ENCODE assay signal across 19 cellular contexts in the genomic region with DNA sequence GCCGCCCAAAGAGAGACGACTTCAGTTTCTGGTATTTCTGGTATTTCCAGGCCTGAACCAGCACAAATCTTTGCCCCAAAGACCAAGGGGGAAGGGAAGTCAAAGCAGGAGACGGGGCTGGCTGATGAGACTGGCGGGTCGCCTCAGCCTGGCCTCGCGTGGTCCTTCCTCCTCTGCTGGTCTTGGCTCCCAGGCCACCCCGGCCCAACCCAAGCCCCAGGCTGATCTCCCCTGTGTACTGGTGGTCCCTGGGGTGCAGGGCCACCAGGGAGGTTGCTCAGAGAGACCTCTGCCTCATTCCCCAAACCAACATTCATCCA. TPM values are rescaled to one million over a fixed set of nuclear protein-coding genes. Genes with fewer than 3 reads are reported as not detected.
DNase-seq lines count a peak whose midpoint lies in the region; ATAC-seq, FAIRE-seq and TF ChIP-seq lines count a peak whose summit lies in the region.
"Had no signal": no experiment of that assay in that cellular context is flagged by ENCODE, and none has a peak within 500 bp of the region (broad histone marks: within the 10 kb centered on the region; RNA-seq: fewer than 3 reads in every experiment).

No MANE protein-coding gene starts in this region.

- peaks cover 8% of the 10 kb centered on the region for H3K36me3 Mint-ChIP-seq in CD4-positive, alpha-beta T cell (ENCODE audit: low read depth)
- no peaks in the 10 kb centered on the region for H3K36me3 Mint-ChIP-seq in WTC11
- H3K36me3 Mint-ChIP-seq in activated CD4-positive, alpha-beta T cell treated with anti-CD3 and anti-CD28 coated beads, Interleukin-2, amount 10 ng/mL, durations not matched to agents 24 days and 14 days (ENCODE audit: low read depth) = peaks cover 7% of the 10 kb centered on the region

- no peak for ATAC-seq in CD4-positive, alpha-beta T cell (ENCODE audit: poor library complexity)
- ATAC-seq in WTC11 = no peak

- intact Hi-C loops in CD4-positive, alpha-beta T cell (cut with DNase I, micrococcal nuclease) = no loop called here
- intact Hi-C loops in kidney (cut with DNase I) = no loop called here
- intact Hi-C loops in activated CD4-positive, alpha-beta T cell treated with anti-CD3 and anti-CD28 coated beads, Interleukin-2, amount 10 ng/mL, durations not matched to agents 24 days and 14 days (cut with micrococcal nuclease) = no loop called here

- H2AFZ ChIP-seq in smooth muscle cell (ENCODE audit: low read depth) = no peak overlapping the region

- no peaks in the 10 kb centered on the region for H3F3A ChIP-seq in smooth muscle cell (ENCODE audit: low read depth)

- no peaks in the 10 kb centered on the region for H3K27me3 ChIP-seq in CD4-positive, alpha-beta T cell (ENCODE audit: control insufficient read depth, insufficient read depth, low read length)
- no peaks in the 10 kb centered on the region for H3K27me3 ChIP-seq in smooth muscle cell (ENCODE audit: low read depth)
- H3K27me3 ChIP-seq: Peyer's patch had no signal

- WGBS in smooth muscle cell (ENCODE audit: low lambda C conversion rate) = 40% methylated on average over 8 of the region's 8 CpGs

- H3K36me3 ChIP-seq in kidney (ENCODE audit: control insufficient read depth in 1 of 2, insufficient read depth in 2 of 2, low read length in 2 of 2) (no peaks in the 10 kb centered on the region), smooth muscle cell (ENCODE audit: low read depth) (no peaks in the 10 kb centered on the region)

- POLR2A ChIA-PET in CD4-positive, alpha-beta T cell (lab: Charles Lee) = interaction anchor here (1.4 kb wide), 1 partner anchor 12 kb away, joined by 6 read pairs; no protein-coding TSS in a partner anchor
- POLR2A ChIA-PET in WTC11 (lab: Charles Lee) = interaction anchor here (0.5 kb wide), 1 partner anchor 23 kb away, joined by 3 read pairs; no protein-coding TSS in a partner anchor

- H3K9ac ChIP-seq in kidney (ENCODE audit: low read length in 2 of 2) = no peak overlapping the region
- no peak overlapping the region for H3K9ac ChIP-seq in smooth muscle cell (ENCODE audit: low read depth)

- peak overlapping the region; percentile 59 for H3K4me2 ChIP-seq in smooth muscle cell

- H3K27ac Mint-ChIP-seq in CD4-positive, alpha-beta T cell = peak overlapping the region; percentile 55
- peak overlapping the region; percentile 57; the same call in 1 of the 2 replicates for H3K27ac Mint-ChIP-seq in WTC11
- no peak overlapping the region for H3K27ac Mint-ChIP-seq in activated CD4-positive, alpha-beta T cell treated with anti-CD3 and anti-CD28 coated beads, Interleukin-2, amount 10 ng/mL, durations not matched to agents 24 days and 14 days

- no peaks in the 10 kb centered on the region for H3K9me3 ChIP-seq in CD4-positive, alpha-beta T cell (ENCODE audit: control insufficient read depth, low read length)
- H3K9me3 ChIP-seq in kidney (ENCODE audit: control insufficient read depth in 1 of 2, low read length in 2 of 2) (no peaks in the 10 kb centered on the region), smooth muscle cell (replicated peaks; ENCODE audit: low read depth) (no peaks in the 10 kb centered on the region)
- H3K9me3 ChIP-seq: Peyer's patch had no signal

- H3K4me1 Mint-ChIP-seq in CD4-positive, alpha-beta T cell (ENCODE audit: low read depth) = no peaks in the 10 kb centered on the region
- peaks cover 21% of the 10 kb centered on the region for H3K4me1 Mint-ChIP-seq in WTC11
- no peaks in the 10 kb centered on the region for H3K4me1 Mint-ChIP-seq in activated CD4-positive, alpha-beta T cell treated with anti-CD3 and anti-CD28 coated beads, Interleukin-2, amount 10 ng/mL, durations not matched to agents 24 days and 14 days

- CTCF ChIA-PET in CD4-positive, alpha-beta T cell (lab: Charles Lee) = no interaction called here
- CTCF ChIA-PET in WTC11 (lab: Charles Lee) = interaction anchor here (1.5 to 3.3 kb wide), 2 partner anchors 17 to 21 kb away, joined by 3 to 16 read pairs; no protein-coding TSS in a partner anchor

- no peak for FAIRE-seq in kidney (lab: Jason Lieb, UNC)
- FAIRE-seq: G401.6 had no signal

- H3K27ac ChIP-seq in CD4-positive, alpha-beta T cell (ENCODE audit: low read depth, low read length) = no peak overlapping the region
- no peak overlapping the region for H3K27ac ChIP-seq in kidney (ENCODE audit: low read depth in 2 of 2, low read length in 2 of 2)
- H3K27ac ChIP-seq in smooth muscle cell (ENCODE audit: low read depth) = peak overlapping the region; percentile 57
- H3K27ac ChIP-seq: Peyer's patch had no signal

- H3K4me3 ChIP-seq in kidney (ENCODE audit: low read length in 2 of 2) (no peak overlapping the region), smooth muscle cell (no peak overlapping the region)
- H3K4me3 ChIP-seq: Peyer's patch had no signal

- H3K4me1 ChIP-seq in kidney (ENCODE audit: control insufficient read depth in 1 of 2, insufficient read depth in 1 of 2, low read depth in 1 of 2, low read length in 2 of 2) = peaks cover 0 to 2% of the 10 kb centered on the region in 2 donors
- peaks cover 10% of the 10 kb centered on the region for H3K4me1 ChIP-seq in smooth muscle cell (ENCODE audit: low read depth)

- no peak overlapping the region for H3K4me3 Mint-ChIP-seq in CD4-positive, alpha-beta T cell
- no peak overlapping the region for H3K4me3 Mint-ChIP-seq in WTC11
- H3K4me3 Mint-ChIP-seq in activated CD4-positive, alpha-beta T cell treated with anti-CD3 and anti-CD28 coated beads, Interleukin-2, amount 10 ng/mL, durations not matched to agents 24 days and 14 days = no peak overlapping the region
- H3K4me3 Mint-ChIP-seq: CD4-positive, CD25-positive, alpha-beta regulatory T cell had no signal

- no peaks in the 10 kb centered on the region for H3K27me3 Mint-ChIP-seq in CD4-positive, alpha-beta T cell
- no peaks in the 10 kb centered on the region for H3K27me3 Mint-ChIP-seq in WTC11 (ENCODE audit: low read depth)
- no peaks in the 10 kb centered on the region for H3K27me3 Mint-ChIP-seq in activated CD4-positive, alpha-beta T cell treated with anti-CD3 and anti-CD28 coated beads, Interleukin-2, amount 10 ng/mL, durations not matched to agents 24 days and 14 days
- H3K27me3 Mint-ChIP-seq: CD4-positive, CD25-positive, alpha-beta regulatory T cell had no signal

- DNase-seq in CD4-positive, alpha-beta T cell = no peak
- no peak for DNase-seq in WTC11 (ENCODE audit: low spot score)
- peak; percentile 64 for DNase-seq in kidney
- no peak for DNase-seq in smooth muscle cell (lab: John Stamatoyannopoulos, UW; ENCODE audit: unreplicated experiment)
- no peak for DNase-seq in activated effector memory CD4-positive, alpha-beta T cell treated with anti-CD3 and anti-CD28 coated beads, Interleukin-2, amount 50 U/mL, for 16 hours
- DNase-seq in HK-2 (ENCODE audit: unreplicated experiment) = no peak
- DNase-seq in activated CD4-positive, alpha-beta T cell treated with anti-CD3 and anti-CD28 coated beads, Interleukin-2, amount 10 ng/mL, durations not matched to agents 24 days and 14 days = no peak
- DNase-seq: AML-193; Calu3; CD4-positive, CD25-positive, alpha-beta regulatory T cell; Karpas-422; NCI-H1105 treated with DMSO at 0.1 percent for 48 hours; NCI-H2029; NCI-H510A; NCI-H82; SIG-M5 had no signal

- H4K20me1 ChIP-seq in smooth muscle cell (ENCODE audit: low read depth) = peaks cover 100% of the 10 kb centered on the region

- no peak for TF ChIP-seq CTCF in CD4-positive, alpha-beta T cell (IDR thresholded peaks at IDR 0.05)
- TF ChIP-seq CTCF in WTC11 (IDR thresholded peaks at IDR 0.05) = no peak
- TF ChIP-seq CTCF in kidney (IDR thresholded peaks at IDR 0.05; ENCODE audit: borderline replicate concordance, extremely low read depth, insufficient read depth) = no peak
- TF ChIP-seq CTCF in smooth muscle cell (IDR thresholded peaks at IDR 0.05; ENCODE audit: borderline replicate concordance, insufficient read depth, poor library complexity, severe bottlenecking) = no peak

- no peaks in the 10 kb centered on the region for H3K9me3 Mint-ChIP-seq in CD4-positive, alpha-beta T cell
- H3K9me3 Mint-ChIP-seq in WTC11 = no peaks in the 10 kb centered on the region
- no peaks in the 10 kb centered on the region for H3K9me3 Mint-ChIP-seq in activated CD4-positive, alpha-beta T cell treated with anti-CD3 and anti-CD28 coated beads, Interleukin-2, amount 10 ng/mL, durations not matched to agents 24 days and 14 days
- H3K9me3 Mint-ChIP-seq: CD4-positive, CD25-positive, alpha-beta regulatory T cell had no signal

- H3K79me2 ChIP-seq in smooth muscle cell (ENCODE audit: low read depth) = no peaks in the 10 kb centered on the region

TF ChIP-seq in WTC11, 78 proteins besides CTCF, POLR2A, EP300 and RAD21:
- TF ChIP-seq ZNF317 (CRISPR knock-in tag; IDR thresholded peaks at IDR 0.05; ENCODE audit: borderline replicate concordance, low read depth) = no peak
- TF ChIP-seq OVOL2 (CRISPR knock-in tag; IDR thresholded peaks at IDR 0.05; ENCODE audit: borderline replicate concordance) = no peak
- no peak for TF ChIP-seq ELF4 (CRISPR knock-in tag; IDR thresholded peaks at IDR 0.05; ENCODE audit: low read depth)
- no peak for TF ChIP-seq FOXK1 (CRISPR knock-in tag; IDR thresholded peaks at IDR 0.05)
- no peak for TF ChIP-seq TCF7 (CRISPR knock-in tag; IDR thresholded peaks at IDR 0.05; ENCODE audit: low read depth)
- TF ChIP-seq MXD4 (CRISPR knock-in tag; IDR thresholded peaks at IDR 0.05; ENCODE audit: borderline replicate concordance) = no peak
- no peak for TF ChIP-seq FOXP1 (CRISPR knock-in tag; IDR thresholded peaks at IDR 0.05; ENCODE audit: borderline replicate concordance)
- TF ChIP-seq, protein P1, sequence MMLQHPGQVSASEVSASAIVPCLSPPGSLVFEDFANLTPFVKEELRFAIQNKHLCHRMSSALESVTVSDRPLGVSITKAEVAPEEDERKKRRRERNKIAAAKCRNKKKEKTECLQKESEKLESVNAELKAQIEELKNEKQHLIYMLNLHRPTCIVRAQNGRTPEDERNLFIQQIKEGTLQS (CRISPR knock-in tag; conservative IDR thresholded peaks at IDR 0.05) = no peak
- TF ChIP-seq ESRRA (CRISPR knock-in tag; IDR thresholded peaks at IDR 0.05; ENCODE audit: borderline replicate concordance) = no peak

RNA-seq across cellular contexts. Expression of gene WNT4, which starts 19.9 kb away (rescaled TPM):
- total RNA-seq in CD4-positive, alpha-beta T cell = not detected
- total RNA-seq in WTC11 (2021) (0.69 to 0.85 TPM (median 0.70 TPM) in 3 replicates), kidney (0.69 TPM), smooth muscle cell (0.18 and 0.49 TPM in 2 replicates)
- polyA plus RNA-seq in kidney (ENCODE audit: insufficient read depth, low read depth, low replicate concordance) (0.45 TPM), smooth muscle cell (0.55 and 2.1 TPM in 2 replicates)
- not detected in 2 replicates for total RNA-seq in activated CD4-positive, alpha-beta T cell treated with anti-CD3 and anti-CD28 coated beads, Interleukin-2, amount 10 ng/mL, durations not matched to agents 24 days and 14 days
- total RNA-seq: A673; CD4-positive, CD25-positive, alpha-beta regulatory T cell had no signal
